ENCODE assay signal across 2 cellular contexts in genomic region chr2:146392191-146392590, GRCh38.
TF ChIP-seq lines count a peak whose summit lies in the region.

No MANE protein-coding gene starts in this region.

TF ChIP-seq in SK-N-SH treated with all-trans-retinoic acid at 6 μM for 48 hours, 23 proteins besides CTCF, POLR2A, EP300 and RAD21 (continued from another document):
- TF ChIP-seq ZNF70 (CRISPR knock-in tag; IDR thresholded peaks at IDR 0.05): no peak
- TF ChIP-seq ZC3H10 (CRISPR knock-in tag; IDR thresholded peaks at IDR 0.05): no peak
- TF ChIP-seq CREB5 (CRISPR knock-in tag; IDR thresholded peaks at IDR 0.05; ENCODE audit: low read depth): no peak
- TF ChIP-seq ZNF8 (CRISPR knock-in tag; IDR thresholded peaks at IDR 0.05): no peak
- TF ChIP-seq TCF4 (CRISPR knock-in tag; IDR thresholded peaks at IDR 0.05; ENCODE audit: borderline replicate concordance): no peak
- no peak for TF ChIP-seq ZFP3 (CRISPR knock-in tag; IDR thresholded peaks at IDR 0.05)
- no peak for TF ChIP-seq TOX (CRISPR knock-in tag; IDR thresholded peaks at IDR 0.05; ENCODE audit: borderline replicate concordance)
- TF ChIP-seq ARNTL (CRISPR knock-in tag; IDR thresholded peaks at IDR 0.05; ENCODE audit: borderline replicate concordance, low read depth): no peak
- TF ChIP-seq ESRRG (CRISPR knock-in tag; IDR thresholded peaks at IDR 0.05): no peak
- no peak for TF ChIP-seq GLIS3 (CRISPR knock-in tag; IDR thresholded peaks at IDR 0.05)
- no peak for TF ChIP-seq PPARA (CRISPR knock-in tag; IDR thresholded peaks at IDR 0.05; ENCODE audit: borderline replicate concordance)
- no peak for TF ChIP-seq CSRNP3 (CRISPR knock-in tag; IDR thresholded peaks at IDR 0.05)
- no peak for TF ChIP-seq ZFP30 (CRISPR knock-in tag; IDR thresholded peaks at IDR 0.05)
- no peak for TF ChIP-seq RARB (CRISPR knock-in tag; IDR thresholded peaks at IDR 0.05)
- TF ChIP-seq BACH2 (CRISPR knock-in tag; IDR thresholded peaks at IDR 0.05; ENCODE audit: borderline replicate concordance): no peak
- no peak for TF ChIP-seq OSR1 (CRISPR knock-in tag; IDR thresholded peaks at IDR 0.05)

TF ChIP-seq in SK-N-SH, 30 proteins besides CTCF, POLR2A, EP300 and RAD21 (continued from another document):
- no peak for TF ChIP-seq MEF2A (IDR thresholded peaks at IDR 0.05; ENCODE audit: borderline replicate concordance, low read depth)
- no peak for TF ChIP-seq NRF1 (IDR thresholded peaks at IDR 0.05; ENCODE audit: low read depth, low read length)
- no peak for TF ChIP-seq TEAD4 (IDR thresholded peaks at IDR 0.05; ENCODE audit: borderline replicate concordance, insufficient read depth)
